In the genomic region with DNA sequence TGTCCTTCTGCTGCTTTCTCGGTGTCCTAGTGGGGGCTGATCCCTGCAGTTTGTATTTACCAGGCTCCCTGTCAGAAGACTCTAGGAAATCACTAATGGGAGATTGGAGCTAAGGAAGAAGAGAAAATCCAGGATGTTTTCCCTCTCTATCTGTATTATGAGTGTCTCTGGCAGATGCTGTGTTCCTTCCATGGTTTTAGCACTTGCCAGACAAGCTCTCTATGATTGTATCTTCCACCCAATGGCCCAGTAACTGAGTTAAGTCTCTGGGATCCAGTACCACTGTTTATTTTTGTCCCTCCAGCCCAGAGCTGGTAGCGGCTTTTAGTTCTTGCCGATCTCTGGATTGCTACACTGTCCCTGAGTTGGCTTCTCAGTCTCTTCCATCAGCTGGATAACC, we compare ENCODE assay signal across 24 cellular contexts.
"Had no signal": no experiment of that assay in that cellular context is flagged by ENCODE, and none has a peak within 500 bp of the region (broad histone marks: within the 10 kb centered on the region; RNA-seq: fewer than 3 reads in every experiment).

No MANE protein-coding gene starts in this region.

- H3K9me3 ChIP-seq: colonic mucosa, esophagus squamous epithelium, gastrocnemius medialis, left lung, lower lobe of right lung, mucosa of descending colon had no signal

- H3K4me1 ChIP-seq: colonic mucosa, esophagus squamous epithelium, gastrocnemius medialis, heart right ventricle, left lung, lower lobe of right lung had no signal

- H3K4me3 ChIP-seq: colonic mucosa, dorsolateral prefrontal cortex, esophagus squamous epithelium, gastrocnemius medialis, heart right ventricle, left lung, lower lobe of right lung, mucosa of descending colon had no signal

- H3K27me3 ChIP-seq: colonic mucosa, dorsolateral prefrontal cortex, esophagus squamous epithelium, gastrocnemius medialis, heart right ventricle, left lung had no signal

- H3K36me3 ChIP-seq: colonic mucosa, esophagus squamous epithelium, gastrocnemius medialis, heart right ventricle, lower lobe of right lung had no signal

- DNase-seq: colonic mucosa; cortex of kidney; dermis blood vessel endothelial cell; dorsolateral prefrontal cortex; effector CD4-positive, alpha-beta T cell; effector memory CD8-positive, alpha-beta T cell; endodermal cell; erythroblast; esophagus squamous epithelium; foreskin fibroblast; foreskin melanocyte; gastrocnemius medialis; glutamatergic neuron; head of caudate nucleus; heart right ventricle; hippocampal formation; left cardiac atrium; left lung; left ventricle myocardium superior; lower lobe of right lung; mesenchymal stem cell; mucosa of descending colon had no signal

- H3K27ac ChIP-seq: colonic mucosa, dorsolateral prefrontal cortex, epithelial cell of prostate, esophagus squamous epithelium, gastrocnemius medialis, heart right ventricle, left lung, lower lobe of right lung had no signal

- ATAC-seq: effector memory CD8-positive, alpha-beta T cell; esophagus mucosa; gastrocnemius medialis; heart right ventricle; left cardiac atrium; left lung; left ventricle myocardium superior; lower lobe of right lung; mucosa of descending colon had no signal
